In the genomic region with DNA sequence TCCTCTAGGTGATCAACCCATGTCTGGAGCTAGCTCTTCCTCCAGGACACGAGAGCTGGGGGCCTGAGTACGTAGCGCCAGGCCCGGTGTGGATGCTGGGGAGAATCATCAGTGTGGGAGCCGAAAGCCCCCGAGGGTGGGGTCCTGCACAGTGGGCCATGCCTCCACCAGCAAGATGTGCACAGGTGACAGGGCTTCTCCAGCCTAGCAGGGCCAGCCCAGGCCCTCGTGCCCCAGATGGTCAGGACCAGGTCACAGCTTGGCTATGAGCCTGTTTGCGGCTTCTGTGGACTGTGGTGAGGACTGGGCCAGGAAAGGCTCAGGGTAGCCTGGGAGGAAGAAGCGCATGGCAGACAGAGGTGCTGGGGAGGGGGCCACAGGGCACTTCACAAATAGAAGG, we compare ENCODE assay signal across 15 cellular contexts. TPM values are rescaled to one million over a fixed set of nuclear protein-coding genes. Genes with fewer than 3 reads are reported as not detected.
A peak's percentile ranks its signal among the peaks of the same experiment; 100 is the strongest.
DNase-seq lines count a peak whose midpoint lies in the region; ATAC-seq and TF ChIP-seq lines count a peak whose summit lies in the region.
"Had no signal": no experiment of that assay in that cellular context is flagged by ENCODE, and none has a peak within 500 bp of the region (broad histone marks: within the 10 kb centered on the region; RNA-seq: fewer than 3 reads in every experiment).

No MANE protein-coding gene starts in this region.

- H3K27ac ChIP-seq in heart left ventricle, result peak overlapping the region in 9 of 12 donors; percentile 28 to 81 (median 73)
- H3K27ac ChIP-seq in lower lobe of right lung, result peak overlapping the region; percentile 85
- H3K27ac ChIP-seq in tibial nerve, result peak overlapping the region in 3 of 4 donors; percentile 65 to 85 (median 84)
- peak overlapping the region in 1 of 5 donors; percentile 85 for H3K27ac ChIP-seq in adrenal gland

- no peaks in the 10 kb centered on the region for H3K9me3 ChIP-seq in heart left ventricle
- no peaks in the 10 kb centered on the region for H3K9me3 ChIP-seq in adipocyte (ENCODE audit: control insufficient read depth, low read length)
- H3K9me3 ChIP-seq in lower lobe of right lung, result no peaks in the 10 kb centered on the region
- H3K9me3 ChIP-seq in tibial nerve, result no peaks in the 10 kb centered on the region
- no peaks in the 10 kb centered on the region for H3K9me3 ChIP-seq in adrenal gland (replicated peaks in 1 of 3)
- H3K9me3 ChIP-seq: colonic mucosa had no signal

- no peak for TF ChIP-seq EP300 in tibial nerve (IDR thresholded peaks at IDR 0.05)

- WGBS in heart left ventricle, 4 donors, result 76 to 88% (median 78%) methylated on average over 7 to 9 of the region's 9 CpGs
- 66 to 84% methylated on average over 9 of the region's 9 CpGs for WGBS in tibial nerve, 2 donors
- WGBS in adrenal gland, 4 donors, result 75 to 82% (median 79%) methylated on average over 8 to 9 of the region's 9 CpGs

- ATAC-seq in heart left ventricle (no peak), Right ventricle myocardium inferior (no peak), lower lobe of right lung (no peak), HG03439 (IDR thresholded peaks at IDR 0.05; ENCODE audit: unreplicated experiment) (no peak), GM21786 (IDR thresholded peaks at IDR 0.05; ENCODE audit: unreplicated experiment) (no peak)

- peaks cover 7 to 35% (median 27%) of the 10 kb centered on the region in 12 donors for H3K4me1 ChIP-seq in heart left ventricle
- peaks cover 22% of the 10 kb centered on the region for H3K4me1 ChIP-seq in adipocyte (ENCODE audit: control insufficient read depth, insufficient read depth, low read length)
- H3K4me1 ChIP-seq in lower lobe of right lung, result peaks cover 33% of the 10 kb centered on the region
- H3K4me1 ChIP-seq in tibial nerve, result peaks cover 0 to 62% (median 31%) of the 10 kb centered on the region in 4 donors
- H3K4me1 ChIP-seq in adrenal gland (replicated peaks in 1 of 2), result peaks cover 6 to 20% of the 10 kb centered on the region in 2 donors

- no peak overlapping the region for H3K4me3 ChIP-seq in heart left ventricle
- H3K4me3 ChIP-seq in adipocyte (ENCODE audit: low read length), result no peak overlapping the region
- H3K4me3 ChIP-seq in lower lobe of right lung, result no peak overlapping the region
- no peak overlapping the region for H3K4me3 ChIP-seq in tibial nerve
- no peak overlapping the region for H3K4me3 ChIP-seq in adrenal gland
- H3K4me3 ChIP-seq: colonic mucosa had no signal

- DNase-seq in heart left ventricle (peak in 1 of 5 donors; percentile 30), Right ventricle myocardium inferior (ENCODE audit: missing footprints) (no peak), adipocyte (ENCODE audit: low read depth) (no peak), lower lobe of right lung (no peak), tibial nerve (ENCODE audit: low spot score in 2 of 2) (no peak), adrenal gland (no peak)
- DNase-seq: colonic mucosa; EL; foreskin fibroblast; kidney glomerular epithelial cell; NCI-H446; SIG-M5; stimulated activated CD4-positive, alpha-beta T cell treated with anti-CD3 and anti-CD28 coated beads, Interleukin-4, amount 100 ng/mL, for 24 hours had no signal

- H3K9ac ChIP-seq in adipocyte (ENCODE audit: low read length), result peak overlapping the region; percentile 52

- H3K36me3 ChIP-seq in heart left ventricle (peaks cover 0 to 62% (median 49%) of the 10 kb centered on the region in 9 donors), adipocyte (ENCODE audit: control insufficient read depth, insufficient read depth, low read length, severe bottlenecking) (peaks cover 61% of the 10 kb centered on the region), lower lobe of right lung (peaks cover 64% of the 10 kb centered on the region), tibial nerve (peaks cover 0 to 80% (median 22%) of the 10 kb centered on the region in 3 donors), adrenal gland (replicated peaks in 1 of 2) (peaks cover 0 to 57% of the 10 kb centered on the region in 2 donors)

- TF ChIP-seq CTCF in heart left ventricle (IDR thresholded peaks at IDR 0.05) (no peak), lower lobe of right lung (IDR thresholded peaks at IDR 0.05) (no peak), tibial nerve (IDR thresholded peaks at IDR 0.05) (no peak), adrenal gland (IDR thresholded peaks at IDR 0.05) (no peak)

- intact Hi-C loops in heart left ventricle (cut with DNase I) (no loop called here), Right ventricle myocardium inferior (cut with DNase I) (no loop called here), lower lobe of right lung (cut with DNase I) (no loop called here), adrenal gland (cut with DNase I) (no loop called here)

- H3K27me3 ChIP-seq in heart left ventricle, result no peaks in the 10 kb centered on the region
- H3K27me3 ChIP-seq in adipocyte (replicated peaks; ENCODE audit: control insufficient read depth, insufficient read depth, low read length), result no peaks in the 10 kb centered on the region
- no peaks in the 10 kb centered on the region for H3K27me3 ChIP-seq in lower lobe of right lung (ENCODE audit: low read depth)
- no peaks in the 10 kb centered on the region for H3K27me3 ChIP-seq in tibial nerve
- H3K27me3 ChIP-seq in adrenal gland, result no peaks in the 10 kb centered on the region
- H3K27me3 ChIP-seq: colonic mucosa had no signal

- TF ChIP-seq POLR2A in heart left ventricle (IDR thresholded peaks at IDR 0.05) (no peak), tibial nerve (IDR thresholded peaks at IDR 0.05) (no peak), adrenal gland (IDR thresholded peaks at IDR 0.05) (no peak)

RNA-seq across cellular contexts. Expression of a gene that starts 7.8 kb away (rescaled TPM):
- 10 to 100 TPM; 30.5 to 89.7 (median 38.6) TPM for total RNA-seq in heart left ventricle
- polyA plus RNA-seq in heart left ventricle, result 10 to 100 TPM; 63.5 to 77.3 TPM
- 37.2 TPM for total RNA-seq in Right ventricle myocardium inferior
- 38.5 TPM for total RNA-seq in lower lobe of right lung
- total RNA-seq in tibial nerve, result 100 to 1,000 TPM in 2 of 4 donors, 10 to 100 TPM in 2; 74.3 to 190 (median 115) TPM
- total RNA-seq in adrenal gland, result 100 to 1,000 TPM in 4 of 8 donors, 10 to 100 TPM in 4; 60.9 to 207 (median 91.3) TPM
- 100 to 1,000 TPM in 2 of 3 donors, 1 to 10 TPM in 1; 5.0 to 148 (median 129) TPM for polyA plus RNA-seq in adrenal gland

RNA-seq across cellular contexts. Expression of a gene that starts 13.4 kb away (rescaled TPM):
- total RNA-seq in heart left ventricle, result 10 to 100 TPM; 17.4 to 30.6 (median 22.7) TPM
- 10 to 100 TPM; 23.9 to 45.8 TPM for polyA plus RNA-seq in heart left ventricle
- 24.5 TPM for total RNA-seq in Right ventricle myocardium inferior
- 35.9 TPM for total RNA-seq in lower lobe of right lung
- 100 to 1,000 TPM in 3 of 4 donors, 10 to 100 TPM in 1; 92.7 to 157 (median 137) TPM for total RNA-seq in tibial nerve
- 10 to 100 TPM in 1 of 8 donors, 1 to 10 TPM in 7; 3.7 to 10.2 (median 7.6) TPM for total RNA-seq in adrenal gland
- polyA plus RNA-seq in adrenal gland, result 10 to 100 TPM in 2 of 3 donors, 1 to 10 TPM in 1; 2.3 to 55.7 (median 47.1) TPM

RNA-seq across cellular contexts. Expression of a gene that starts 32.2 kb away (rescaled TPM):
- total RNA-seq in heart left ventricle (100 to 1,000 TPM in 1 of 9 donors, 10 to 100 TPM in 8; 41.6 to 105 (median 56.5) TPM), Right ventricle myocardium inferior (80.7 TPM), lower lobe of right lung (18.5 TPM), tibial nerve (10 to 100 TPM in 3 of 4 donors, 1 to 10 TPM in 1; 9.3 to 21.6 (median 15.7) TPM), adrenal gland (10 to 100 TPM; 22.6 to 35.5 (median 27.9) TPM)
- polyA plus RNA-seq in heart left ventricle (100 to 1,000 TPM in 1 of 2 donors, 10 to 100 TPM in 1; 65.2 to 127 TPM), adrenal gland (10 to 100 TPM; 35.3 to 51.1 (median 40.2) TPM)

RNA-seq across cellular contexts. Expression of a gene that starts 32.5 kb away (rescaled TPM):
- total RNA-seq in heart left ventricle (10 to 100 TPM in 7 of 9 donors, 1 to 10 TPM in 2; 4.1 to 14.4 (median 11.5) TPM), Right ventricle myocardium inferior (11.3 TPM), lower lobe of right lung (12.1 TPM), tibial nerve (1 to 10 TPM in 3 of 4 donors, under 1 TPM in 1; 0.66 to 8.6 (median 3.1) TPM), adrenal gland (10 to 100 TPM in 4 of 8 donors, 1 to 10 TPM in 4; 3.6 to 21.4 (median 9.0) TPM)
- polyA plus RNA-seq in heart left ventricle (10 to 100 TPM; 10.9 to 20.3 TPM), adrenal gland (10 to 100 TPM in 1 of 3 donors, 1 to 10 TPM in 2; 6.1 to 15.1 (median 8.4) TPM)

RNA-seq across cellular contexts. Expression of a gene that starts 52.6 kb away (rescaled TPM):
- 10 to 100 TPM; 12.9 to 29.4 (median 23.9) TPM for total RNA-seq in heart left ventricle
- 10 to 100 TPM; 15.5 to 25.6 TPM for polyA plus RNA-seq in heart left ventricle
- 18.5 TPM for total RNA-seq in Right ventricle myocardium inferior
- total RNA-seq in lower lobe of right lung, result 29.1 TPM
- 10 to 100 TPM; 32.1 to 40.8 (median 36.7) TPM for total RNA-seq in tibial nerve
- 10 to 100 TPM; 16.6 to 46.2 (median 34.0) TPM for total RNA-seq in adrenal gland
- polyA plus RNA-seq in adrenal gland, result 10 to 100 TPM; 22.3 to 45.8 (median 29.1) TPM
